Comparison of ENCODE assay signal across 20 cellular contexts in the genomic region with DNA sequence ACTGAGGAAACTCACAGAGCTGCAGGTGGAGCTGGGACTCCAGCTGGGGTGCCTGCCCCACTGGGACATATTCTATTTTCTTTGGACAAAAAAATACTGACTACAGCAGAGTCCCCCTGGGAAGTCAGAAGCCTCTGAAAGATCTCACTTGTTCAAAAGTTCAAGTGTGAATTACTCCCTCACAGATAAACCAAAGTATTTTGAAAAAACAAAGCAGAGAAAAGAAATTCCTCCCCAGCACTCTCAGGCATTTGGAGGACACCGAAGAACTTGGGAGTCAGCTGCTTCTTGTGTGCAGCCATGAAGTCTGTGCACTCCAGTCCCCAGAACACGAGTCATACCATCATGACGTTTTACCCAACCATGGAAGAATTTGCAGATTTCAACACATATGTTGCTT. TPM values are rescaled to one million over a fixed set of nuclear protein-coding genes. Genes with fewer than 3 reads are reported as not detected.
"Had no signal": no experiment of that assay in that cellular context is flagged by ENCODE, and none has a peak within 500 bp of the region (broad histone marks: within the 10 kb centered on the region; RNA-seq: fewer than 3 reads in every experiment).

A gene (plus strand): TSS at position 301 of the 400 bp plus-strand sequence.

RNA-seq across cellular contexts. Expression of the gene that starts here (rescaled TPM):
- total RNA-seq: activated CD4-positive, alpha-beta memory T cell treated with anti-CD3 and anti-CD28 coated beads for 36 hours; activated CD4-positive, alpha-beta T cell treated with anti-CD3 and anti-CD28 coated beads for 36 hours; activated CD8-positive, alpha-beta memory T cell treated with anti-CD3 and anti-CD28 coated beads for 36 hours; activated CD8-positive, alpha-beta T cell treated with anti-CD3 and anti-CD28 coated beads for 36 hours; activated naive CD4-positive, alpha-beta T cell treated with anti-CD3 and anti-CD28 coated beads for 36 hours; activated naive CD4-positive, alpha-beta T cell treated with anti-CD3 and anti-CD28 coated beads, Interleukin-2, amount 50 U/mL, for 72 hours; activated naive CD8-positive, alpha-beta T cell treated with anti-CD3 and anti-CD28 coated beads for 36 hours; activated T-cell treated with anti-CD3 and anti-CD28 coated beads, Interleukin-2, amount 50 U/mL, for 4 hours; activated T-cell treated with anti-CD3 and anti-CD28 coated beads, Interleukin-2, amount 50 U/mL, for 72 hours; activated T-helper 1 cell treated with anti-CD3 and anti-CD28 coated beads, Interleukin-12 subunit alpha, Interleukin-12 subunit beta, Interleukin-2, Interleukin-4 antibody, amounts not matched to agents 30 ng/mL and 10 ng/mL and 1 ng/mL, durations not matched to agents 14 hours and 24 hours and 36 hours; activated T-helper 17 cell treated with anti-CD3 and anti-CD28 coated beads, Interleukin-2, amount 50 U/mL, for 72 hours; adrenal gland; aorta; cardiac septum; cerebellum; T-cell; T-helper 1 cell treated with Interleukin-12 subunit alpha and Interleukin-12 subunit beta and Interleukin-4 antibody, amounts not matched to agents 30 ng/mL and 1 ng/mL, for 36 hours; T-helper 17 cell; T-helper 2 cell treated with Interferon-gamma antibody and Interleukin-4, amounts not matched to agents 100 ng/mL and 5 ng/mL, for 36 hours; WTC11 had no signal
- polyA plus RNA-seq: adrenal gland, aorta had no signal
